ENCODE assay signal across 1 cellular context in the genomic region with DNA sequence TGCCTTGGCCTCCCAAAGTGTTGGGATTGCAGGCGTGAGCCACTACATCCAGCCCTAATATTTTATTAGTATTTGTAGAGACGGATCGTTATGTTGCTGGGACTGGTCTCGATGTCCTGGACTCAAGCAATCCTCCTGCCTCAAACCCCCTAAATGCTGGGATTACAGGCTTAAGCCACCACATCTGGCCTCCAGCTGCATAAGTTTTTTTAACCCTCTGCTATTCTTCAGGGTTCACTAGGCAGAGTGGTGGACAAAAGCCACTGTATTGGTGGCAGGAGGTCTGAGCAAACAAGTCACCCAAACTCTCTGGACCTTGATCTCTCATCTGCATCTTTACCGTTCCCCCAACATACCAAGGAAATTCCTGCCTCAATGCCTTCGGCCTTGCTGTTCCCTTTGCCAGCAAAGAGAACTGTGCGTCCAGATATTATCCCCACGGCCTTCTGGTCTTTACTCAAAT.
TF ChIP-seq lines count a peak whose summit lies in the region.

No MANE protein-coding gene starts in this region.

TF ChIP-seq in SK-N-SH, 30 proteins besides CTCF, POLR2A, EP300 and RAD21 (continued from another document):
- TF ChIP-seq, protein P1, sequence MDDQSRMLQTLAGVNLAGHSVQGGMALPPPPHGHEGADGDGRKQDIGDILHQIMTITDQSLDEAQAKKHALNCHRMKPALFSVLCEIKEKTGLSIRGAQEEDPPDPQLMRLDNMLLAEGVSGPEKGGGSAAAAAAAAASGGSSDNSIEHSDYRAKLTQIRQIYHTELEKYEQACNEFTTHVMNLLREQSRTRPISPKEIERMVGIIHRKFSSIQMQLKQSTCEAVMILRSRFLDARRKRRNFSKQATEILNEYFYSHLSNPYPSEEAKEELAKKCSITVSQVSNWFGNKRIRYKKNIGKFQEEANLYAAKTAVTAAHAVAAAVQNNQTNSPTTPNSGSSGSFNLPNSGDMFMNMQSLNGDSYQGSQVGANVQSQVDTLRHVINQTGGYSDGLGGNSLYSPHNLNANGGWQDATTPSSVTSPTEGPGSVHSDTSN (IDR thresholded peaks at IDR 0.05): no peak
- TF ChIP-seq GABPA (IDR thresholded peaks at IDR 0.05; ENCODE audit: low read depth): no peak
- TF ChIP-seq TEAD4 (IDR thresholded peaks at IDR 0.05; ENCODE audit: borderline replicate concordance, insufficient read depth): no peak
